In the genomic region with DNA sequence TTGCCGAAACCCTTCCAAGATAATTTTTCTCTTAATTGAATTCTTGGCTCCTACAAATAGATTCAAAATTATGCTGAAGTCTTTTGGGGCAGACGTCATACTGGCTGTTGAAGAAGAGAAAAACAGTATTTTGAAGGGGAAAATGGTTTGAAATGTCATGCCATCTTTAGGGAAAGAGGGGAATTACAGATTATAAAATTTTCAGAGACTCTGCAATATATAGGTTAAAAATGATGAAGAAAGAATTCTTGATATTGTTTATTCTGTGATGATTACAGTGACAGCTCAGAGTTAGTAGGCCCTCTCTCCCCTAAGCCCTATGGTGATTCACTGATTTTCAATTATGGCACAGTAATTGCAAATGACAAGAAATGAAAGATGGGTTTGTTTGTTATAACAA, we compare ENCODE assay signal across 12 cellular contexts.
DNase-seq lines count a peak whose midpoint lies in the region; ATAC-seq and TF ChIP-seq lines count a peak whose summit lies in the region.
"Had no signal": no experiment of that assay in that cellular context is flagged by ENCODE, and none has a peak within 500 bp of the region (broad histone marks: within the 10 kb centered on the region; RNA-seq: fewer than 3 reads in every experiment).

No MANE protein-coding gene starts in this region.

- H3K36me3 ChIP-seq in cardiac muscle cell: peaks cover 37% of the 10 kb centered on the region
- no peaks in the 10 kb centered on the region for H3K36me3 ChIP-seq in fibroblast of lung (ENCODE audit: control insufficient read depth, insufficient read depth, low read length)
- H3K36me3 ChIP-seq in subcutaneous abdominal adipose tissue (ENCODE audit: control insufficient read depth in 5 of 5, insufficient read depth in 5 of 5, low read length in 5 of 5): no peaks in the 10 kb centered on the region

- H3K4me3 ChIP-seq in cardiac muscle cell (no peak overlapping the region), fibroblast of lung (replicated peaks in 1 of 4; ENCODE audit: control extremely low read depth in 1 of 4, insufficient read depth in 1 of 4, low read depth in 3 of 4, low read length in 4 of 4) (no peak overlapping the region), subcutaneous abdominal adipose tissue (ENCODE audit: low read depth in 1 of 5, low read length in 5 of 5) (no peak overlapping the region)

- DNase-seq in cardiac muscle cell (ENCODE audit: low read depth in 1 of 2, low spot score in 1 of 2) (peak in 1 of 2 donors; percentile 42), Right ventricle myocardium superior (no peak), RWPE1 (ENCODE audit: low spot score) (peak; percentile 20), fibroblast of lung (ENCODE audit: low read depth in 2 of 2) (peak in 1 of 2 donors; percentile 15), HuH-7 (ENCODE audit: low spot score) (no peak)
- DNase-seq: nephron progenitor cell; stimulated activated CD4-positive, alpha-beta T cell treated with anti-CD3 and anti-CD28 coated beads, Interleukin-4, amount 100 ng/mL, for 1 hour had no signal

- ATAC-seq in Right ventricle myocardium superior (ENCODE audit: poor library complexity): no peak
- no peak for ATAC-seq in HG03159 (IDR thresholded peaks at IDR 0.05; ENCODE audit: unreplicated experiment)
- ATAC-seq in HG02884 (IDR thresholded peaks at IDR 0.05; ENCODE audit: unreplicated experiment): no peak
- ATAC-seq: activated CD4-positive, CD25-positive, alpha-beta regulatory T cell treated with anti-CD3 and anti-CD28 coated beads, Interleukin-2, amount 50 U/mL, for 24 hours had no signal

- no peak overlapping the region for H3K4me2 ChIP-seq in fibroblast of lung (ENCODE audit: extremely low read depth, insufficient read depth, low read length)

- intact Hi-C loops in Right ventricle myocardium superior (cut with DNase I): no loop called here

- H2AFZ ChIP-seq in fibroblast of lung (ENCODE audit: low read length): peak overlapping the region; percentile 14

- POLR2A ChIA-PET in RWPE1 (lab: Yijun Ruan, JAX; ENCODE audit: low non-redundant PET): no interaction called here

- H3K9me3 ChIP-seq in cardiac muscle cell (ENCODE audit: low read depth): no peaks in the 10 kb centered on the region
- no peaks in the 10 kb centered on the region for H3K9me3 ChIP-seq in fibroblast of lung (ENCODE audit: control insufficient read depth, insufficient read depth, low read depth, low read length)
- H3K9me3 ChIP-seq in subcutaneous abdominal adipose tissue (ENCODE audit: control insufficient read depth in 5 of 5, low read length in 5 of 5): no peaks in the 10 kb centered on the region

- H3K4me1 ChIP-seq in cardiac muscle cell (ENCODE audit: low read depth): peaks cover 30% of the 10 kb centered on the region
- no peaks in the 10 kb centered on the region for H3K4me1 ChIP-seq in fibroblast of lung (ENCODE audit: control insufficient read depth, extremely low read depth, insufficient read depth, low read length)
- H3K4me1 ChIP-seq in subcutaneous abdominal adipose tissue (ENCODE audit: control insufficient read depth in 5 of 5, insufficient read depth in 5 of 5, low read length in 5 of 5): peaks cover 0 to 20% (median 9%) of the 10 kb centered on the region in 5 donors

- no peaks in the 10 kb centered on the region for H3K27me3 ChIP-seq in cardiac muscle cell
- no peaks in the 10 kb centered on the region for H3K27me3 ChIP-seq in fibroblast of lung (ENCODE audit: control insufficient read depth, insufficient read depth, low read length)
- no peaks in the 10 kb centered on the region for H3K27me3 ChIP-seq in subcutaneous abdominal adipose tissue (ENCODE audit: control insufficient read depth in 5 of 5, insufficient read depth in 4 of 5, low read length in 5 of 5)

- H3K27ac ChIP-seq in cardiac muscle cell: no peak overlapping the region
- no peak overlapping the region for H3K27ac ChIP-seq in RWPE1
- no peak overlapping the region for H3K27ac ChIP-seq in fibroblast of lung (ENCODE audit: insufficient read depth, low read length)
- peak overlapping the region; percentile 34 for H3K27ac ChIP-seq in subcutaneous abdominal adipose tissue (ENCODE audit: low read depth, low read length)
- H3K27ac ChIP-seq: HL-60 had no signal

- H3K79me2 ChIP-seq in fibroblast of lung (ENCODE audit: control insufficient read depth, insufficient read depth, low read length): no peaks in the 10 kb centered on the region

- no peaks in the 10 kb centered on the region for H4K20me1 ChIP-seq in fibroblast of lung (ENCODE audit: control insufficient read depth, extremely low read depth, insufficient read depth, low read length)

- H3K9ac ChIP-seq in fibroblast of lung (ENCODE audit: insufficient read depth, low read length) (no peak overlapping the region), subcutaneous abdominal adipose tissue (ENCODE audit: low read length in 5 of 5) (no peak overlapping the region)

- CTCF ChIA-PET in RWPE1 (lab: Yijun Ruan, JAX): no interaction called here

- TF ChIP-seq CTCF in cardiac muscle cell (IDR thresholded peaks at IDR 0.05; ENCODE audit: low read depth, low read length): peak; percentile 37
- TF ChIP-seq CTCF in RWPE1 (conservative IDR thresholded peaks at IDR 0.05; ENCODE audit: low read depth): 0 out of 2 replicates have a peak, but pooled peaks have one; percentile 17
- peak; percentile 17 to 25 for TF ChIP-seq CTCF in fibroblast of lung (conservative IDR thresholded peaks at IDR 0.05 in 1 of 2, IDR thresholded peaks at IDR 0.05 in 1 of 2; ENCODE audit: low read depth in 1 of 2, low read length in 2 of 2)
